In the genomic region with DNA sequence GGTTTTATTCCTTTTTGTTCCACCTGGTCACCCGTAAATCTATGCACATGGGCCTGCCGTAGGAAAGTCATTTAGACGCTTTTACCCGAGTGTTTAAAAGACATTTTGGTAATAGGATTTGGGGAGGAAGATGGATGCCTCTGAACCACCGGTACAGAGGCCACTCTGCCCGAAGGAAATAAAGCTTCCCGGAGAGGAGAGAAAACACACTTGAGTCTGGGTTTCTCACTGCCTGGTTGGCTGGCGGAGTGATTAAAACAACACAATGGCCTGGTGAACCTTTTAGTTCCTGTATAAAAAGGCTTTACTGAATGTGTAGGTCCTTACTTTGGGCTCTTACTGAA, we compare ENCODE assay signal across 8 cellular contexts. TPM values are rescaled to one million over a fixed set of nuclear protein-coding genes. Genes with fewer than 3 reads are reported as not detected.
DNase-seq lines count a peak whose midpoint lies in the region; ATAC-seq, FAIRE-seq and TF ChIP-seq lines count a peak whose summit lies in the region.

No MANE protein-coding gene starts in this region.

- no peak overlapping the region for H3K9ac ChIP-seq in Karpas-422 (ENCODE audit: low read length)

- H3K9me3 ChIP-seq in aorta (ENCODE audit: control insufficient read depth, low read length): no peaks in the 10 kb centered on the region
- H3K9me3 ChIP-seq in Karpas-422 (ENCODE audit: low read length): peaks cover 3% of the 10 kb centered on the region; the same call in 1 of the 2 replicates

- WGBS in aorta, 2 donors: 3 to 4% methylated on average over 8 of the region's 8 CpGs

- peak; percentile 9 for DNase-seq in AG08395 (ENCODE audit: low spot score)
- DNase-seq in HTR-8/SVneo (ENCODE audit: insufficient read length, low spot score): peak; percentile 11
- DNase-seq in endothelial cell (ENCODE audit: low spot score): peak; percentile 11
- DNase-seq in natural killer cell: peak; percentile 15
- no peak for DNase-seq in aorta
- no peak for DNase-seq in Karpas-422

- H3K27me3 ChIP-seq in aorta (ENCODE audit: control insufficient read depth in 1 of 2, insufficient read depth in 2 of 2, low read length in 1 of 2): no peaks in the 10 kb centered on the region
- no peaks in the 10 kb centered on the region for H3K27me3 ChIP-seq in Karpas-422 (ENCODE audit: low read length)

- intact Hi-C loops in natural killer cell (cut with micrococcal nuclease): no loop called here
- intact Hi-C loops in aorta (cut with DNase I): loop anchor here (2.0 to 10.0 kb wide), 4 partner anchors 46 to 294 kb away; a partner anchor contains a TSS

- no peak overlapping the region for H3K4me2 ChIP-seq in Karpas-422 (ENCODE audit: low read depth, low read length, poor library complexity, severe bottlenecking)

- H3K4me1 ChIP-seq in aorta (ENCODE audit: control insufficient read depth in 1 of 2, insufficient read depth in 2 of 2, low read length in 2 of 2) (peaks cover 0 to 1% of the 10 kb centered on the region in 2 donors), Karpas-422 (ENCODE audit: low read length) (no peaks in the 10 kb centered on the region)

- H3K9me3 Mint-ChIP-seq in endothelial cell (ENCODE audit: unreplicated experiment) (no peaks in the 10 kb centered on the region), natural killer cell (no peaks in the 10 kb centered on the region)

- FAIRE-seq in HTR-8/SVneo (lab: Jason Lieb, UNC): no peak

- H3K4me1 Mint-ChIP-seq in endothelial cell (ENCODE audit: unreplicated experiment) (peaks cover 7% of the 10 kb centered on the region), natural killer cell (peaks cover 20 to 21% of the 10 kb centered on the region in 2 donors)

- H3K27me3 Mint-ChIP-seq in endothelial cell (ENCODE audit: unreplicated experiment) (peaks cover 7% of the 10 kb centered on the region), natural killer cell (ENCODE audit: low read depth in 2 of 2) (no peaks in the 10 kb centered on the region)

- H4K20me1 ChIP-seq in Karpas-422 (ENCODE audit: insufficient read depth, low read depth, low read length): no peaks in the 10 kb centered on the region

- H3K36me3 ChIP-seq in aorta (ENCODE audit: control insufficient read depth in 1 of 2, insufficient read depth in 2 of 2, low read length in 1 of 2) (no peaks in the 10 kb centered on the region), Karpas-422 (ENCODE audit: insufficient read depth, low read length) (no peaks in the 10 kb centered on the region)

- H3K4me3 Mint-ChIP-seq in endothelial cell (ENCODE audit: unreplicated experiment) (peak overlapping the region; percentile 91), natural killer cell (peak overlapping the region; percentile 98)

- H2AFZ ChIP-seq in Karpas-422 (ENCODE audit: low read length): no peak overlapping the region

- H3K4me3 ChIP-seq in aorta (ENCODE audit: low read length in 2 of 2) (peak overlapping the region; percentile 44 to 84), Karpas-422 (ENCODE audit: low read length) (no peak overlapping the region)

- H3K27ac ChIP-seq in VCaP (peak overlapping the region; percentile 93), aorta (ENCODE audit: low read depth in 1 of 2, low read length in 2 of 2) (peak overlapping the region; percentile 78 to 94), Karpas-422 (ENCODE audit: low read length) (no peak overlapping the region)

- TF ChIP-seq CTCF in VCaP (conservative IDR thresholded peaks at IDR 0.05): no peak
- TF ChIP-seq CTCF in endothelial cell (IDR thresholded peaks at IDR 0.05; ENCODE audit: unreplicated experiment): no peak
- TF ChIP-seq CTCF in natural killer cell (IDR thresholded peaks at IDR 0.05): no peak

- H3K36me3 Mint-ChIP-seq in endothelial cell (ENCODE audit: low read depth, unreplicated experiment): no peaks in the 10 kb centered on the region
- H3K36me3 Mint-ChIP-seq in natural killer cell: no peaks in the 10 kb centered on the region

- no peaks in the 10 kb centered on the region for H3K79me2 ChIP-seq in Karpas-422 (ENCODE audit: low read length)

- ATAC-seq in GM18861 (IDR thresholded peaks at IDR 0.05; ENCODE audit: unreplicated experiment) (peak; percentile 2), natural killer cell (no peak), aorta (ENCODE audit: low FRiP score) (no peak)

- H3K27ac Mint-ChIP-seq in endothelial cell (ENCODE audit: unreplicated experiment) (peak overlapping the region; percentile 97), natural killer cell (peak overlapping the region; percentile 95 to 99)

- H3K9me2 ChIP-seq in Karpas-422 (replicated peaks; ENCODE audit: insufficient read depth, low read length): no peaks in the 10 kb centered on the region

RNA-seq across cellular contexts. Expression of a gene that starts 0.8 kb away (rescaled TPM):
- total RNA-seq in endothelial cell (ENCODE audit: unreplicated experiment): 3.6 TPM
- 1 to 10 TPM; 1.2 to 2.9 (median 2.3) TPM for total RNA-seq in natural killer cell
- total RNA-seq in aorta: 1 to 10 TPM; 1.2 to 2.0 TPM
- polyA plus RNA-seq in aorta: 1 to 10 TPM; 1.5 to 2.1 TPM
- not detected in 2 replicates for total RNA-seq in Karpas-422 (2014; rRNA removed; shearing (Covaris generic); ENCODE audit: low replicate concordance)

RNA-seq across cellular contexts. Expression of a gene that starts 1.3 kb away (rescaled TPM):
- not detected for total RNA-seq in endothelial cell (ENCODE audit: unreplicated experiment)
- 1 to 10 TPM in 1 of 3 donors, under 1 TPM in 2; 0.48 to 3.0 (median 0.73) TPM for total RNA-seq in natural killer cell
- under 1 TPM in 1 of 2 donors, not detected in 1; 0.36 TPM for total RNA-seq in aorta
- polyA plus RNA-seq in aorta: not detected
- total RNA-seq in Karpas-422 (2014; rRNA removed; shearing (Covaris generic); ENCODE audit: low replicate concordance): not detected in 2 replicates

Comparison
In these comparisons a context has a peak if more than half of its experiments do, and no peak if none do; other contexts are left out.
1. DNase-seq: peak in AG08395 (single experiment), HTR-8/SVneo (single experiment), endothelial cell (single experiment) and natural killer cell (single experiment); none in aorta (0 of 2) and Karpas-422 (single experiment).